Comparison of ENCODE assay signal across 21 cellular contexts in the genomic region with DNA sequence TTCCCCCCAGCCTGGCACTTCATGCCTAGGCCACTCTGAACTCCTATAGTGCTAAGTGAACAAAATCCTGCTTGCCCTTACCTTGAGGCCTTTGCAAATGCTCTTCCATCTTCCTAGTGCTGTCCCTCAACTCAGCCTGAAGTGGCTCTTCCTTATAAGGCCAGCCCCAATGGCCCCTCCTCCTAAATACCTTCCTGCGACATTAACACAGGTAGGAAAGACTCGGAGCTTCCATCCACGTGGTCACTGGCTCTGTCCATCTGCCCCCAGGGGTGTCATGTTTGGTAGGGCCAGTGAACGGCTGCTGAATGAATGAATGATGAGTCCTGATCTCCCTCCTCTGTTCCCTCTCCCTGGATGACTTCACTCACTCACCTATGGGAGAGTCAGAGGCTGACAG. TPM values are rescaled to one million over a fixed set of nuclear protein-coding genes. Genes with fewer than 3 reads are reported as not detected.
A peak's percentile ranks its signal among the peaks of the same experiment; 100 is the strongest.
DNase-seq lines count a peak whose midpoint lies in the region; ATAC-seq and TF ChIP-seq lines count a peak whose summit lies in the region.
"Had no signal": no experiment of that assay in that cellular context is flagged by ENCODE, and none has a peak within 500 bp of the region (broad histone marks: within the 10 kb centered on the region; RNA-seq: fewer than 3 reads in every experiment).

No MANE protein-coding gene starts in this region.

- peaks cover 25% of the 10 kb centered on the region for H3K4me1 Mint-ChIP-seq in WTC11

- H3K36me3 Mint-ChIP-seq in WTC11 = peaks cover 8% of the 10 kb centered on the region

- H3K27me3 Mint-ChIP-seq in WTC11 (ENCODE audit: low read depth) = peaks cover 57% of the 10 kb centered on the region

- TF ChIP-seq RAD21 in Ishikawa (IDR thresholded peaks at IDR 0.05; ENCODE audit: low read depth) = no peak

- CTCF ChIA-PET in WTC11 (lab: Charles Lee) = interaction anchor here (0.6 to 5.5 kb wide), 6 partner anchors 14 to 84 kb away, joined by 3 to 52 read pairs (median 10); no protein-coding TSS in a partner anchor

- ATAC-seq in WTC11 (peak; percentile 14; the same call in 1 of the 2 replicates), GM21576 (IDR thresholded peaks at IDR 0.05; ENCODE audit: unreplicated experiment) (no peak)
- ATAC-seq: K562, Right ventricle myocardium inferior had no signal

- H3K9me3 Mint-ChIP-seq in WTC11 = peaks cover 13% of the 10 kb centered on the region
- H3K9me3 Mint-ChIP-seq: CD4-positive, alpha-beta T cell had no signal

- peak; percentile 49 for DNase-seq in DMS53 (lab: John Stamatoyannopoulos, UW)
- DNase-seq in DMS53 treated with DMSO at 0.1 percent for 48 hours (lab: John Stamatoyannopoulos, UW; ENCODE audit: unreplicated experiment) = no peak
- no peak for DNase-seq in WTC11 (ENCODE audit: low spot score)
- peak; percentile 58 for DNase-seq in iPS-NIHi7 (ENCODE audit: extremely low spot score)
- no peak for DNase-seq in erythroblast (lab: John Stamatoyannopoulos, UW)
- DNase-seq in glomerular visceral epithelial cell (ENCODE audit: extremely low spot score) = no peak
- DNase-seq: ACHN; CD4-positive, alpha-beta T cell; COR-L47; HCEC 1CT; MG63; NCI-H1417 treated with DMSO at 0.1 percent for 48 hours; NCI-H1930; NCI-H2227 treated with DMSO at 0.1 percent for 48 hours; NCI-H524; T-helper 1 cell had no signal

- no peak for TF ChIP-seq EP300 in Ishikawa (IDR thresholded peaks at IDR 0.05; ENCODE audit: borderline replicate concordance)

- TF ChIP-seq CTCF in WTC11 (IDR thresholded peaks at IDR 0.05) = no peak

- H3K27ac Mint-ChIP-seq in WTC11 = no peak overlapping the region
- H3K27ac Mint-ChIP-seq: CD4-positive, alpha-beta T cell had no signal

- POLR2A ChIA-PET in WTC11 (lab: Charles Lee) = no interaction called here

- no peak overlapping the region for H3K4me3 Mint-ChIP-seq in WTC11
- H3K4me3 Mint-ChIP-seq: CD4-positive, alpha-beta T cell had no signal

- TF ChIP-seq POLR2A in erythroblast (IDR thresholded peaks at IDR 0.05; ENCODE audit: low read length) = no peak

TF ChIP-seq in Ishikawa, 13 proteins besides CTCF, POLR2A, EP300 and RAD21:
- no peak for TF ChIP-seq TAF1 (IDR thresholded peaks at IDR 0.05; ENCODE audit: low read depth)
- TF ChIP-seq MAX (IDR thresholded peaks at IDR 0.05) = peak; percentile 53; the same call in 1 of the 2 replicates
- TF ChIP-seq CEBPB (IDR thresholded peaks at IDR 0.05) = no peak
- TF ChIP-seq FOXM1 (IDR thresholded peaks at IDR 0.05; ENCODE audit: borderline replicate concordance, low read depth) = no peak
- no peak for TF ChIP-seq YY1 (IDR thresholded peaks at IDR 0.05; ENCODE audit: low read depth)
- no peak for TF ChIP-seq TCF12 (IDR thresholded peaks at IDR 0.05; ENCODE audit: low read depth)
- no peak for TF ChIP-seq TEAD4 (IDR thresholded peaks at IDR 0.05)
- TF ChIP-seq, protein P1, sequence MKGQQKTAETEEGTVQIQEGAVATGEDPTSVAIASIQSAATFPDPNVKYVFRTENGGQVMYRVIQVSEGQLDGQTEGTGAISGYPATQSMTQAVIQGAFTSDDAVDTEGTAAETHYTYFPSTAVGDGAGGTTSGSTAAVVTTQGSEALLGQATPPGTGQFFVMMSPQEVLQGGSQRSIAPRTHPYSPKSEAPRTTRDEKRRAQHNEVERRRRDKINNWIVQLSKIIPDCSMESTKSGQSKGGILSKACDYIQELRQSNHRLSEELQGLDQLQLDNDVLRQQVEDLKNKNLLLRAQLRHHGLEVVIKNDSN (IDR thresholded peaks at IDR 0.05) = no peak
- TF ChIP-seq EGR1 (IDR thresholded peaks at IDR 0.05) = no peak
TF ChIP-seq in Ishikawa: peak in this region for 1.

TF ChIP-seq in WTC11, 78 proteins besides CTCF, POLR2A, EP300 and RAD21:
- TF ChIP-seq E2F5 (CRISPR knock-in tag; IDR thresholded peaks at IDR 0.05) (no peak), NFATC4 (CRISPR knock-in tag; IDR thresholded peaks at IDR 0.05) (no peak), EMX1 (CRISPR knock-in tag; IDR thresholded peaks at IDR 0.05) (no peak), KAT7 (CRISPR knock-in tag; IDR thresholded peaks at IDR 0.05; ENCODE audit: borderline replicate concordance) (no peak), ZSCAN18 (CRISPR knock-in tag; IDR thresholded peaks at IDR 0.05) (no peak), STAT6 (CRISPR knock-in tag; conservative IDR thresholded peaks at IDR 0.05; ENCODE audit: low read depth) (no peak), AR (CRISPR knock-in tag; IDR thresholded peaks at IDR 0.05) (no peak), ZNF416 (CRISPR knock-in tag; IDR thresholded peaks at IDR 0.05) (no peak), SMAD3 (CRISPR knock-in tag; IDR thresholded peaks at IDR 0.05; ENCODE audit: borderline replicate concordance) (no peak), ZNF232 (CRISPR knock-in tag; IDR thresholded peaks at IDR 0.05) (no peak), FOXJ3 (CRISPR knock-in tag; IDR thresholded peaks at IDR 0.05; ENCODE audit: borderline replicate concordance) (no peak)
- TF ChIP-seq, protein P2, sequence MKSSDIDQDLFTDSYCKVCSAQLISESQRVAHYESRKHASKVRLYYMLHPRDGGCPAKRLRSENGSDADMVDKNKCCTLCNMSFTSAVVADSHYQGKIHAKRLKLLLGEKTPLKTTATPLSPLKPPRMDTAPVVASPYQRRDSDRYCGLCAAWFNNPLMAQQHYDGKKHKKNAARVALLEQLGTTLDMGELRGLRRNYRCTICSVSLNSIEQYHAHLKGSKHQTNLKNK (CRISPR knock-in tag; IDR thresholded peaks at IDR 0.05) = no peak
- TF ChIP-seq, protein P3, sequence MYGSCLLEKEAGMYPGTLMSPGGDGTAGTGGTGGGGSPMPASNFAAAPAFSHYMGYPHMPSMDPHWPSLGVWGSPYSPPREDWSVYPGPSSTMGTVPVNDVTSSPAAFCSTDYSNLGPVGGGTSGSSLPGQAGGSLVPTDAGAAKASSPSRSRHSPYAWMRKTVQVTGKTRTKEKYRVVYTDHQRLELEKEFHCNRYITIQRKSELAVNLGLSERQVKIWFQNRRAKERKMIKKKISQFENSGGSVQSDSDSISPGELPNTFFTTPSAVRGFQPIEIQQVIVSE (CRISPR knock-in tag; IDR thresholded peaks at IDR 0.05; ENCODE audit: borderline replicate concordance) = no peak

RNA-seq across cellular contexts. Expression of gene PDE2A, which starts 4.2 kb away (rescaled TPM):
- 3.7 to 5.0 TPM (median 4.9 TPM) in 3 replicates for total RNA-seq in WTC11 (2021)
- total RNA-seq: SJSA1 had no signal

Comparison
In these comparisons a context has a peak if more than half of its experiments do, and no peak if none do; other contexts are left out.
1. DNase-seq: peak in DMS53 (single experiment) and iPS-NIHi7 (single experiment); none in DMS53 treated with DMSO at 0.1 percent for 48 hours (single experiment), WTC11 (single experiment), erythroblast (0 of 2) and glomerular visceral epithelial cell (single experiment).